ENCODE assay signal across 30 cellular contexts in the genomic region with DNA sequence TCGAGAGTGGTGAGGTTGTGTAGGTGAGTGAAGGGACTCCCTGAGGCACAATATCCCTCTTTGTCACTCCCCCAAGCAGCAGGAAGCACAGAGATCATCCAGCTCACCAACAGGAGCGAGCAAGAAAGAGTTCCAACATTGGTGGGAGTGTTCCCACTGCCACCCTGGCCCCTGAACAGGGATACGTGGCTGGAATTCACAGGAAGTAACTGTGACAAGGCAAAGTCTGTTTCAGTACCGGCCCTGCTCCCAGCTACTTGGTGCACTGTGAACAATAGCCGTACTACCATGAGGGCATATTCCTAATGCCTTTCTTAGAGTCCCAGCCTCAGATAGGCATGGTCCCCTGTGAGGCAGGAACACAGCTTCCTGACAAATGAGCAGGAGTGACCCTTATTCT.
"Had no signal": no experiment of that assay in that cellular context is flagged by ENCODE, and none has a peak within 500 bp of the region (broad histone marks: within the 10 kb centered on the region; RNA-seq: fewer than 3 reads in every experiment).

No MANE protein-coding gene starts in this region.

- H3K36me3 ChIP-seq: heart right ventricle, lower lobe of right lung, neural progenitor cell, tibial artery, upper lobe of left lung had no signal

- H3K9me3 ChIP-seq: lower lobe of right lung, mucosa of descending colon, testis, tibial artery, upper lobe of left lung had no signal

- FAIRE-seq: colon, urothelium cell line had no signal

- H3K4me3 ChIP-seq: dorsolateral prefrontal cortex, heart right ventricle, lower lobe of right lung, mucosa of descending colon, neural progenitor cell, smooth muscle cell, testis, tibial artery, upper lobe of left lung had no signal

- H3K9ac ChIP-seq: neural progenitor cell, parathyroid adenoma had no signal

- H3K27ac ChIP-seq: dorsolateral prefrontal cortex, epithelial cell of prostate, foreskin keratinocyte, heart right ventricle, lower lobe of right lung, neural progenitor cell, parathyroid adenoma, testis, tibial artery, upper lobe of left lung had no signal

- H3K4me2 ChIP-seq: neural progenitor cell, smooth muscle cell had no signal

- ATAC-seq: esophagus mucosa; foreskin keratinocyte; heart right ventricle; left ventricle myocardium superior; lower lobe of right lung; mucosa of descending colon; natural killer cell treated with Interleukin-12 subunit alpha and Interleukin-12 subunit beta and Interleukin-15 and Interleukin-18, amount 100 ng/mL, for 72 hours; sciatic nerve; stimulated activated effector memory CD8-positive, alpha-beta T cell treated with anti-CD3 and anti-CD28 coated beads, Interleukin-12 subunit alpha, Interleukin-12 subunit beta, amount 100 ng/mL, for 72 hours had no signal

- H3K27me3 ChIP-seq: foreskin keratinocyte, testis, tibial artery, upper lobe of left lung had no signal

- H2AFZ ChIP-seq: neural progenitor cell, parathyroid adenoma had no signal

- DNase-seq: effector CD4-positive, alpha-beta T cell; foreskin keratinocyte; glutamatergic neuron; heart right ventricle; hippocampal formation; immature natural killer cell; islet precursor cell; left ventricle myocardium superior; lower lobe of right lung; mucosa of descending colon; naive B cell; stimulated activated CD4-positive, alpha-beta T cell treated with anti-CD3 and anti-CD28 coated beads, Interleukin-12 subunit alpha, Interleukin-12 subunit beta, amount 100 ng/mL, for 4 hours; stimulated activated CD4-positive, alpha-beta T cell treated with anti-CD3 and anti-CD28 coated beads, Interleukin-1b, Interleukin-23, amount 100 ng/mL, for 48 hours; stimulated activated CD4-positive, alpha-beta T cell treated with anti-CD3 and anti-CD28 coated beads, Interleukin-4, amount 100 ng/mL, for 1 hour; stimulated activated naive CD4-positive, alpha-beta T cell treated with Interleukin-2 at 50 U/mL for 16 hours; substantia nigra; testis; tibial artery; upper lobe of left lung had no signal

- H3K79me2 ChIP-seq: parathyroid adenoma had no signal

- H3K4me1 ChIP-seq: parathyroid adenoma had no signal
